ENCODE assay signal across 13 cellular contexts in the genomic region with DNA sequence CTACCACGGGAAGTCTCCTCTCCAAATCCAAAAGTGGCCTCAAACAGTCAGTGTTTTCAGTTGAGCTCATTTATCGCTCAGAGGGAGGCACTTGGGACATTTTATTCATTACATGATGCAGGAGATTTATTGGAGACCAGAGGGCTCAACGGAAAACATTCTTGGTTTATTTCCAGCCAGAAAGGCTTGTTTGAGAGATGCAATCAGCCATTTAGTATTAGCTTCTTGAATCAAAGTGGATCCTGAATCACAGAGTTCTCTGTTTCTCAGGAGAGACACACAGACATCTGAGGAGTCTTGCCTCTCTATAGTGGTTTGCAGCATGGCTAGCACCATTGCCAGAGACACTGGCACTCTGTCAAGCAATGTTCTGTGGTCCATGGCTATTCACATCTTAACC. TPM values are rescaled to one million over a fixed set of nuclear protein-coding genes. Genes with fewer than 3 reads are reported as not detected.
DNase-seq lines count a peak whose midpoint lies in the region; TF ChIP-seq lines count a peak whose summit lies in the region.
"Had no signal": no experiment of that assay in that cellular context is flagged by ENCODE, and none has a peak within 500 bp of the region (broad histone marks: within the 10 kb centered on the region; RNA-seq: fewer than 3 reads in every experiment).

No MANE protein-coding gene starts in this region.

- peaks cover 47% of the 10 kb centered on the region for H3K36me3 Mint-ChIP-seq in activated naive CD4-positive, alpha-beta T cell treated with anti-CD3 and anti-CD28 coated beads, Interleukin-2, amount 50 U/mL, for 24 hours
- H3K36me3 Mint-ChIP-seq in activated T-helper 2 cell treated with anti-CD3 and anti-CD28 coated beads, Interferon-gamma antibody, Interleukin-2, Interleukin-4, amounts not matched to agents 10 μg/mL and 5 μg/mL and 100 μg/mL, durations not matched to agents 14 hours and 24 hours and 36 hours (ENCODE audit: low read depth), result peaks cover 76% of the 10 kb centered on the region
- H3K36me3 Mint-ChIP-seq: WTC11 had no signal

- no peak for DNase-seq in activated naive CD4-positive, alpha-beta T cell treated with Interleukin-2 at 50 U/mL for 16 hours
- no peak for DNase-seq in activated T-helper 2 cell treated with anti-CD3 and anti-CD28 coated beads, Interferon-gamma antibody, Interleukin-2, Interleukin-4, amounts not matched to agents 10 μg/mL and 5 μg/mL and 100 μg/mL, durations not matched to agents 14 hours and 24 hours and 36 hours (ENCODE audit: low spot score)
- DNase-seq in mesenchymal stem cell, result peak; percentile 57
- DNase-seq in transverse colon, result no peak
- DNase-seq in DMS53 treated with DMSO at 0.1 percent for 48 hours (lab: John Stamatoyannopoulos, UW; ENCODE audit: unreplicated experiment), result no peak
- DNase-seq in NCI-H2081 (lab: John Stamatoyannopoulos, UW), result no peak
- no peak for DNase-seq in activated CD4-positive, alpha-beta T cell treated with anti-CD3 and anti-CD28 coated beads for 4 hours
- DNase-seq: erythroblast, H9, Kasumi-1, posterior cingulate gyrus had no signal

- peak overlapping the region in 1 of 2 experiments; percentile 53 for H3K4ac ChIP-seq in mesenchymal stem cell (ENCODE audit: low read depth in 1 of 2, low read length in 2 of 2)

- in situ Hi-C loops in transverse colon (cut with MboI; ENCODE audit: low pct_ligation_motif_present in 1 of 4, low pct_unique_long_range_greater_than_20kb in 1 of 4, low sequenced_read_pairs in 3 of 4), result no loop called here

- H3K36me3 ChIP-seq in mesenchymal stem cell (ENCODE audit: control insufficient read depth in 1 of 2, insufficient read depth in 2 of 2, low read depth in 1 of 2, low read length in 2 of 2), result peaks cover 0 to 63% of the 10 kb centered on the region in 2 experiments
- no peaks in the 10 kb centered on the region for H3K36me3 ChIP-seq in transverse colon

- H3K4me2 ChIP-seq in mesenchymal stem cell (ENCODE audit: low read length, poor library complexity, severe bottlenecking), result no peak overlapping the region

- H2BK15ac ChIP-seq in mesenchymal stem cell (ENCODE audit: low read depth, poor library complexity, severe bottlenecking), result no peak overlapping the region

- H2BK120ac ChIP-seq in mesenchymal stem cell (ENCODE audit: low read depth, low read length), result peak overlapping the region; percentile 78

- TF ChIP-seq POLR2A in transverse colon (IDR thresholded peaks at IDR 0.05), result no peak

- intact Hi-C loops in activated T-helper 2 cell treated with anti-CD3 and anti-CD28 coated beads, Interferon-gamma antibody, Interleukin-2, Interleukin-4, amounts not matched to agents 10 μg/mL and 5 μg/mL and 100 μg/mL, durations not matched to agents 14 hours and 24 hours and 36 hours (cut with micrococcal nuclease), result loop anchor here (5.0 to 10.0 kb wide), 2 partner anchors 122 to 516 kb away; no protein-coding TSS in a partner anchor
- intact Hi-C loops in transverse colon (cut with DNase I; ENCODE audit: low total_unique reads), result no loop called here

- no peaks in the 10 kb centered on the region for H3K27me3 ChIP-seq in mesenchymal stem cell (ENCODE audit: control insufficient read depth in 1 of 2, insufficient read depth in 1 of 2, low read length in 2 of 2)
- H3K27me3 ChIP-seq in transverse colon, result no peaks in the 10 kb centered on the region

- no peaks in the 10 kb centered on the region for H3K9me3 ChIP-seq in mesenchymal stem cell (ENCODE audit: control insufficient read depth, low read length)
- no peaks in the 10 kb centered on the region for H3K9me3 ChIP-seq in transverse colon

- no peak for TF ChIP-seq CTCF in transverse colon (IDR thresholded peaks at IDR 0.05)

- H3K27me3 Mint-ChIP-seq in activated naive CD4-positive, alpha-beta T cell treated with anti-CD3 and anti-CD28 coated beads, Interleukin-2, amount 50 U/mL, for 24 hours, result no peaks in the 10 kb centered on the region
- H3K27me3 Mint-ChIP-seq in activated T-helper 2 cell treated with anti-CD3 and anti-CD28 coated beads, Interferon-gamma antibody, Interleukin-2, Interleukin-4, amounts not matched to agents 10 μg/mL and 5 μg/mL and 100 μg/mL, durations not matched to agents 14 hours and 24 hours and 36 hours (ENCODE audit: low read depth), result no peaks in the 10 kb centered on the region

- H2AFZ ChIP-seq in mesenchymal stem cell (ENCODE audit: low read depth, low read length), result no peak overlapping the region

- no peak overlapping the region for H3K27ac ChIP-seq in mesenchymal stem cell (ENCODE audit: low read length, poor library complexity, severe bottlenecking)
- peak overlapping the region; percentile 33 to 59 (median 48) for H3K27ac ChIP-seq in transverse colon

- peaks cover 100% of the 10 kb centered on the region for H3K4me1 Mint-ChIP-seq in activated naive CD4-positive, alpha-beta T cell treated with anti-CD3 and anti-CD28 coated beads, Interleukin-2, amount 50 U/mL, for 24 hours
- peaks cover 98% of the 10 kb centered on the region for H3K4me1 Mint-ChIP-seq in activated T-helper 2 cell treated with anti-CD3 and anti-CD28 coated beads, Interferon-gamma antibody, Interleukin-2, Interleukin-4, amounts not matched to agents 10 μg/mL and 5 μg/mL and 100 μg/mL, durations not matched to agents 14 hours and 24 hours and 36 hours (ENCODE audit: low read depth)

- H2AK5ac ChIP-seq in mesenchymal stem cell (ENCODE audit: low read length, severe bottlenecking), result no peak overlapping the region

- peak overlapping the region; percentile 90 for H3K9ac ChIP-seq in mesenchymal stem cell (ENCODE audit: low read length)

- no peak overlapping the region for H3K14ac ChIP-seq in mesenchymal stem cell (ENCODE audit: low read length in 2 of 2)

- H4K8ac ChIP-seq in mesenchymal stem cell (ENCODE audit: low read length), result peak overlapping the region; percentile 75

- H3K4me3 ChIP-seq in mesenchymal stem cell (ENCODE audit: insufficient read depth in 1 of 2, low read depth in 1 of 2, low read length in 2 of 2) (peak overlapping the region in 1 of 2 experiments; percentile 12), transverse colon (no peak overlapping the region)

- H3K4me3 Mint-ChIP-seq in activated naive CD4-positive, alpha-beta T cell treated with anti-CD3 and anti-CD28 coated beads, Interleukin-2, amount 50 U/mL, for 24 hours, result peak overlapping the region; percentile 57
- no peak overlapping the region for H3K4me3 Mint-ChIP-seq in activated T-helper 2 cell treated with anti-CD3 and anti-CD28 coated beads, Interferon-gamma antibody, Interleukin-2, Interleukin-4, amounts not matched to agents 10 μg/mL and 5 μg/mL and 100 μg/mL, durations not matched to agents 14 hours and 24 hours and 36 hours (ENCODE audit: low read depth)
- H3K4me3 Mint-ChIP-seq: H9, WTC11 had no signal

- H4K91ac ChIP-seq in mesenchymal stem cell (ENCODE audit: low read length), result no peak overlapping the region

- H2BK12ac ChIP-seq in mesenchymal stem cell (ENCODE audit: low read length in 2 of 2), result peak overlapping the region in 1 of 2 experiments; percentile 52

- H3K9me3 Mint-ChIP-seq in activated naive CD4-positive, alpha-beta T cell treated with anti-CD3 and anti-CD28 coated beads, Interleukin-2, amount 50 U/mL, for 24 hours, result no peaks in the 10 kb centered on the region
- H3K9me3 Mint-ChIP-seq in activated T-helper 2 cell treated with anti-CD3 and anti-CD28 coated beads, Interferon-gamma antibody, Interleukin-2, Interleukin-4, amounts not matched to agents 10 μg/mL and 5 μg/mL and 100 μg/mL, durations not matched to agents 14 hours and 24 hours and 36 hours, result no peaks in the 10 kb centered on the region
- H3K9me3 Mint-ChIP-seq: H9, WTC11 had no signal

- no peaks in the 10 kb centered on the region for H3K79me1 ChIP-seq in mesenchymal stem cell (replicated peaks; ENCODE audit: low read length, poor library complexity, severe bottlenecking)

- peaks cover 18% of the 10 kb centered on the region for H3K4me1 ChIP-seq in mesenchymal stem cell (ENCODE audit: control insufficient read depth, insufficient read depth, low read depth, low read length)
- peaks cover 46 to 83% (median 65%) of the 10 kb centered on the region in 4 donors for H3K4me1 ChIP-seq in transverse colon

- no peak overlapping the region for H2BK5ac ChIP-seq in mesenchymal stem cell (ENCODE audit: low read depth, low read length, poor library complexity, severe bottlenecking)

- H3K23ac ChIP-seq in mesenchymal stem cell (ENCODE audit: low read length in 2 of 2), result no peak overlapping the region

- peak overlapping the region in 1 of 2 experiments; percentile 34 for H3K18ac ChIP-seq in mesenchymal stem cell (ENCODE audit: low read depth in 1 of 2, low read length in 2 of 2)

- peak overlapping the region; percentile 97 for H3K27ac Mint-ChIP-seq in activated naive CD4-positive, alpha-beta T cell treated with anti-CD3 and anti-CD28 coated beads, Interleukin-2, amount 50 U/mL, for 24 hours
- H3K27ac Mint-ChIP-seq in activated T-helper 2 cell treated with anti-CD3 and anti-CD28 coated beads, Interferon-gamma antibody, Interleukin-2, Interleukin-4, amounts not matched to agents 10 μg/mL and 5 μg/mL and 100 μg/mL, durations not matched to agents 14 hours and 24 hours and 36 hours, result peak overlapping the region; percentile 15
- H3K27ac Mint-ChIP-seq: H9, WTC11 had no signal

- 85% methylated on average over 3 of the region's 3 CpGs for WGBS in mesenchymal stem cell
- 66 to 69% methylated on average over 3 of the region's 3 CpGs for WGBS in transverse colon (ENCODE audit: low coverage in 1 of 2), 2 donors

- TF ChIP-seq EP300 in transverse colon (IDR thresholded peaks at IDR 0.05; ENCODE audit: low read depth), result no peak

RNA-seq across cellular contexts. Expression of gene CD44, which starts 31.5 kb away (rescaled TPM):
- 232 and 249 TPM in 2 replicates for total RNA-seq in activated T-helper 2 cell treated with anti-CD3 and anti-CD28 coated beads, Interferon-gamma antibody, Interleukin-2, Interleukin-4, amounts not matched to agents 10 μg/mL and 5 μg/mL and 100 μg/mL, durations not matched to agents 14 hours and 24 hours and 36 hours
- polyA plus RNA-seq in mesenchymal stem cell (2013, experiment 1 of 2), result 1,373 TPM
- polyA plus RNA-seq in mesenchymal stem cell (2013, experiment 2 of 2), result 1,315 TPM
- total RNA-seq in transverse colon, result 100 to 1,000 TPM in 3 of 4 donors, 10 to 100 TPM in 1; 56.3 to 182 (median 114) TPM
